ENCODE assay signal across 1 cellular context in the genomic region with DNA sequence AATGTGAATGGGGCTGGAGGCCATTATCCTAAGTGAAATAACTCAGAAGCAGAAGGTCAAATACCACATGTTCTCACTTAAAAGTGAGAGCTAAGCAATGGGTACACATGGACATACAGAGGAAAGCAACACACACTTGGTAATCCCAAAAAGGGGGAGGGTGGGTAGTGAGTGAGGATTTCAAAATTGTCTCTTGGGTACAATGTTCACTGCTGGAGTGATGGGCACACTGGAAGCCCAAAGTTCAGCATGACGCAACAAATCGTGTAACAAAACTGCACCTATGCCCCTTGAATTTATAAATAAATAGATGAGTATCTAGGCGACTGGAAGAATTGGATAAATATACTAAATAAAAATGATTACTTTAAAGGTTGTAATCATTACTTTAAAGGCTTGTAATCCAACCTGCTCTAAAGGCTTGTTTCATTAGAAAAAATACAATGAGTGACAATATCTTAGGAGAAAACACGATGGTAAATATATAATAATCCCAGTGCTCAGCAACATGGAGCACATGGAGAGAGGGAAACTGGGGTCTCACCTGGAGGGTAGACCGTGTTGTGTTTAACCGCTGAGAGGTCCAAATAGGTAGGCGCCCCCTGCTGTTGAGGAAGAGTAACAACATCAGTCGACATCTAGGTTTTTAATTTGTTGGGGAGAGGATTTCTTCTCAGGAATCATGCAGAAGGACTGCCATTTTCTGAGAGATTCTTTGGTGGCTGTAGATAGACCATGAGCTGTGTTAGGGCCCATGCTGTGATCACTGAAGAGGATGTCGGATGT.
TF ChIP-seq lines count a peak whose summit lies in the region.

No MANE protein-coding gene starts in this region.

TF ChIP-seq in SK-N-SH treated with all-trans-retinoic acid at 6 μM for 48 hours, 23 proteins besides CTCF, POLR2A, EP300 and RAD21 (continued from another document):
- TF ChIP-seq, protein P1, sequence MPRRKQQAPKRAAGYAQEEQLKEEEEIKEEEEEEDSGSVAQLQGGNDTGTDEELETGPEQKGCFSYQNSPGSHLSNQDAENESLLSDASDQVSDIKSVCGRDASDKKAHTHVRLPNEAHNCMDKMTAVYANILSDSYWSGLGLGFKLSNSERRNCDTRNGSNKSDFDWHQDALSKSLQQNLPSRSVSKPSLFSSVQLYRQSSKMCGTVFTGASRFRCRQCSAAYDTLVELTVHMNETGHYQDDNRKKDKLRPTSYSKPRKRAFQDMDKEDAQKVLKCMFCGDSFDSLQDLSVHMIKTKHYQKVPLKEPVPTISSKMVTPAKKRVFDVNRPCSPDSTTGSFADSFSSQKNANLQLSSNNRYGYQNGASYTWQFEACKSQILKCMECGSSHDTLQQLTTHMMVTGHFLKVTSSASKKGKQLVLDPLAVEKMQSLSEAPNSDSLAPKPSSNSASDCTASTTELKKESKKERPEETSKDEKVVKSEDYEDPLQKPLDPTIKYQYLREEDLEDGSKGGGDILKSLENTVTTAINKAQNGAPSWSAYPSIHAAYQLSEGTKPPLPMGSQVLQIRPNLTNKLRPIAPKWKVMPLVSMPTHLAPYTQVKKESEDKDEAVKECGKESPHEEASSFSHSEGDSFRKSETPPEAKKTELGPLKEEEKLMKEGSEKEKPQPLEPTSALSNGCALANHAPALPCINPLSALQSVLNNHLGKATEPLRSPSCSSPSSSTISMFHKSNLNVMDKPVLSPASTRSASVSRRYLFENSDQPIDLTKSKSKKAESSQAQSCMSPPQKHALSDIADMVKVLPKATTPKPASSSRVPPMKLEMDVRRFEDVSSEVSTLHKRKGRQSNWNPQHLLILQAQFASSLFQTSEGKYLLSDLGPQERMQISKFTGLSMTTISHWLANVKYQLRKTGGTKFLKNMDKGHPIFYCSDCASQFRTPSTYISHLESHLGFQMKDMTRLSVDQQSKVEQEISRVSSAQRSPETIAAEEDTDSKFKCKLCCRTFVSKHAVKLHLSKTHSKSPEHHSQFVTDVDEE (CRISPR knock-in tag; IDR thresholded peaks at IDR 0.05) = no peak
- TF ChIP-seq GLIS3 (CRISPR knock-in tag; IDR thresholded peaks at IDR 0.05) (no peak), PPARA (CRISPR knock-in tag; IDR thresholded peaks at IDR 0.05; ENCODE audit: borderline replicate concordance) (no peak), ISL1 (CRISPR knock-in tag; IDR thresholded peaks at IDR 0.05) (no peak), TOX (CRISPR knock-in tag; IDR thresholded peaks at IDR 0.05; ENCODE audit: borderline replicate concordance) (no peak), BACH2 (CRISPR knock-in tag; IDR thresholded peaks at IDR 0.05; ENCODE audit: borderline replicate concordance) (no peak), ZNF8 (CRISPR knock-in tag; IDR thresholded peaks at IDR 0.05) (no peak), ZNF565 (CRISPR knock-in tag; conservative IDR thresholded peaks at IDR 0.05; ENCODE audit: low read depth) (no peak), ZNF70 (CRISPR knock-in tag; IDR thresholded peaks at IDR 0.05) (no peak), ZC3H10 (CRISPR knock-in tag; IDR thresholded peaks at IDR 0.05) (no peak)
TF ChIP-seq in SK-N-SH treated with all-trans-retinoic acid at 6 μM for 48 hours: peak in this region for 0.
